Comparison of ENCODE assay signal across 19 cellular contexts in the genomic region with DNA sequence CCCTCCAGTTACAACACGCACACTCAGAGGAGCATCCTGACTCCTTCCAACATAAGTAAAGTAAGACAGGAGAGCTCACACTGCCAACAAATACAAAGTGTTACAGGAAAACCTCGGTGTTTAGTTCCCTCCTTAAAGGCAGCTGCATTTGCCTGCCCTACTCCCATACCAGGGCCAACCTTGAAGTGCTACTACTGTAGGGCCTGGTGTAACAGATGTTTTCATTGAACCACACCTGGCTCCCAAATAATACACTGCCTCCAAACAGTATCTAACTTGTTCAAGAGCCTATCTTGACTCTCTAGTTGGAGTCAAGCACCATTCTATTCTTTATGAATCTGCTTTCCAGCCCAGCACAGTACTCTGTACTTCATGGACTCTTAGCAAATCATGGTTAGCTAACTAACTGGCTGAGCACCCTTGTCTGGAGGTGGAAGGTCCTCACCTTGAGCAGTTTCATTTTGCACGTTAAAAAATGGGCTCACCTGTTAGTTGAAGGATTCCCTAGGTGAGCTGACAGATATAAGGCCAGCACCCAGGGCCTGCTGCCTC. TPM values are rescaled to one million over a fixed set of nuclear protein-coding genes. Genes with fewer than 3 reads are reported as not detected.
A peak's percentile ranks its signal among the peaks of the same experiment; 100 is the strongest.
DNase-seq lines count a peak whose midpoint lies in the region; ATAC-seq and TF ChIP-seq lines count a peak whose summit lies in the region.
"Had no signal": no experiment of that assay in that cellular context is flagged by ENCODE, and none has a peak within 500 bp of the region (broad histone marks: within the 10 kb centered on the region; RNA-seq: fewer than 3 reads in every experiment).

No MANE protein-coding gene starts in this region.

- DNase-seq in NCI-H2107 treated with DMSO at 0.1 percent for 48 hours (lab: John Stamatoyannopoulos, UW; ENCODE audit: unreplicated experiment) (peak; percentile 55), NCI-H2107 (lab: John Stamatoyannopoulos, UW) (no peak), NCI-H345 treated with DMSO at 0.1 percent for 48 hours (lab: John Stamatoyannopoulos, UW; ENCODE audit: unreplicated experiment) (peak; percentile 29), progenitor cell of endocrine pancreas (ENCODE audit: low spot score, unreplicated experiment) (no peak), WERI-Rb-1 (no peak)
- no peak for DNase-seq in central memory CD8-positive, alpha-beta T cell (ENCODE audit: low spot score in 2 of 2)
- no peak for DNase-seq in activated CD4-positive, alpha-beta T cell treated with anti-CD3 and anti-CD28 coated beads, Interleukin-2, amount 10 ng/mL, durations not matched to agents 24 days and 14 days
- DNase-seq: Calu3; CD4-positive, CD25-positive, alpha-beta regulatory T cell; DMS53; H9; NCI-H2029; NCI-H226; NCI-H748 treated with DMSO at 0.1 percent for 48 hours; Right ventricle myocardium superior; SK-N-SH had no signal

- no peaks in the 10 kb centered on the region for H3K9me3 ChIP-seq in WERI-Rb-1 (ENCODE audit: severe bottlenecking)
- H3K9me3 ChIP-seq: SK-N-SH had no signal

- H3K27me3 ChIP-seq in WERI-Rb-1 (ENCODE audit: insufficient read depth, low read depth, severe bottlenecking): no peaks in the 10 kb centered on the region

- peak overlapping the region; percentile 22 for H3K27ac Mint-ChIP-seq in central memory CD8-positive, alpha-beta T cell (ENCODE audit: low read depth)
- H3K27ac Mint-ChIP-seq in progenitor cell of endocrine pancreas: peak overlapping the region; percentile 51
- H3K27ac Mint-ChIP-seq in activated CD4-positive, alpha-beta T cell treated with anti-CD3 and anti-CD28 coated beads, Interleukin-2, amount 10 ng/mL, durations not matched to agents 24 days and 14 days: no peak overlapping the region
- H3K27ac Mint-ChIP-seq: B cell had no signal

- H3K9me3 Mint-ChIP-seq in central memory CD8-positive, alpha-beta T cell: no peaks in the 10 kb centered on the region
- H3K9me3 Mint-ChIP-seq in progenitor cell of endocrine pancreas (ENCODE audit: low read depth): no peaks in the 10 kb centered on the region
- no peaks in the 10 kb centered on the region for H3K9me3 Mint-ChIP-seq in activated CD4-positive, alpha-beta T cell treated with anti-CD3 and anti-CD28 coated beads, Interleukin-2, amount 10 ng/mL, durations not matched to agents 24 days and 14 days
- H3K9me3 Mint-ChIP-seq: CD4-positive, CD25-positive, alpha-beta regulatory T cell had no signal

- no peak overlapping the region for H3K4me3 Mint-ChIP-seq in central memory CD8-positive, alpha-beta T cell
- H3K4me3 Mint-ChIP-seq in progenitor cell of endocrine pancreas (ENCODE audit: low read depth): no peak overlapping the region
- H3K4me3 Mint-ChIP-seq in activated CD4-positive, alpha-beta T cell treated with anti-CD3 and anti-CD28 coated beads, Interleukin-2, amount 10 ng/mL, durations not matched to agents 24 days and 14 days: no peak overlapping the region
- H3K4me3 Mint-ChIP-seq: B cell; CD4-positive, CD25-positive, alpha-beta regulatory T cell; H9 had no signal

- no peaks in the 10 kb centered on the region for H3K27me3 Mint-ChIP-seq in central memory CD8-positive, alpha-beta T cell
- H3K27me3 Mint-ChIP-seq in progenitor cell of endocrine pancreas: no peaks in the 10 kb centered on the region
- H3K27me3 Mint-ChIP-seq in activated CD4-positive, alpha-beta T cell treated with anti-CD3 and anti-CD28 coated beads, Interleukin-2, amount 10 ng/mL, durations not matched to agents 24 days and 14 days: no peaks in the 10 kb centered on the region
- H3K27me3 Mint-ChIP-seq: B cell; CD4-positive, CD25-positive, alpha-beta regulatory T cell had no signal

- no peak for ATAC-seq in central memory CD8-positive, alpha-beta T cell (replicated peaks; ENCODE audit: extremely low read depth, poor library complexity, severe bottlenecking)
- no peak for ATAC-seq in HG03045 (IDR thresholded peaks at IDR 0.05; ENCODE audit: unreplicated experiment)

- H3K36me3 Mint-ChIP-seq in central memory CD8-positive, alpha-beta T cell (ENCODE audit: insufficient read depth): no peaks in the 10 kb centered on the region
- peaks cover 3% of the 10 kb centered on the region for H3K36me3 Mint-ChIP-seq in progenitor cell of endocrine pancreas (ENCODE audit: insufficient read depth)
- peaks cover 24% of the 10 kb centered on the region for H3K36me3 Mint-ChIP-seq in activated CD4-positive, alpha-beta T cell treated with anti-CD3 and anti-CD28 coated beads, Interleukin-2, amount 10 ng/mL, durations not matched to agents 24 days and 14 days (ENCODE audit: low read depth)

- TF ChIP-seq CTCF in progenitor cell of endocrine pancreas (IDR thresholded peaks at IDR 0.05; ENCODE audit: unreplicated experiment) (no peak), WERI-Rb-1 (IDR thresholded peaks at IDR 0.05; ENCODE audit: low read depth, low read length) (no peak)

- no peak overlapping the region for H3K27ac ChIP-seq in WERI-Rb-1
- H3K27ac ChIP-seq: 22Rv1 had no signal

- no peak overlapping the region for H3K4me3 ChIP-seq in WERI-Rb-1 (ENCODE audit: low read depth, low read length)

- intact Hi-C loops in activated CD4-positive, alpha-beta T cell treated with anti-CD3 and anti-CD28 coated beads, Interleukin-2, amount 10 ng/mL, durations not matched to agents 24 days and 14 days (cut with micrococcal nuclease): no loop called here

- H3K4me1 Mint-ChIP-seq in central memory CD8-positive, alpha-beta T cell: peaks cover 40% of the 10 kb centered on the region
- peaks cover 5% of the 10 kb centered on the region for H3K4me1 Mint-ChIP-seq in progenitor cell of endocrine pancreas (ENCODE audit: low read depth)
- peaks cover 23% of the 10 kb centered on the region for H3K4me1 Mint-ChIP-seq in activated CD4-positive, alpha-beta T cell treated with anti-CD3 and anti-CD28 coated beads, Interleukin-2, amount 10 ng/mL, durations not matched to agents 24 days and 14 days

- H3K36me3 ChIP-seq in WERI-Rb-1: no peaks in the 10 kb centered on the region

RNA-seq across cellular contexts. Expression of a gene that starts 34.6 kb away (rescaled TPM):
- 6.6 and 7.8 TPM in 2 replicates for total RNA-seq in progenitor cell of endocrine pancreas
- 20.3 and 22.2 TPM in 2 replicates for total RNA-seq in activated CD4-positive, alpha-beta T cell treated with anti-CD3 and anti-CD28 coated beads, Interleukin-2, amount 10 ng/mL, durations not matched to agents 24 days and 14 days

Comparison
In these comparisons a context has a peak if more than half of its experiments do, and no peak if none do; other contexts are left out.
1. DNase-seq: peak in NCI-H2107 treated with DMSO at 0.1 percent for 48 hours (single experiment) and NCI-H345 treated with DMSO at 0.1 percent for 48 hours (single experiment); none in NCI-H2107 (single experiment), central memory CD8-positive, alpha-beta T cell (0 of 2), progenitor cell of endocrine pancreas (single experiment), WERI-Rb-1 (single experiment) and activated CD4-positive, alpha-beta T cell treated with anti-CD3 and anti-CD28 coated beads, Interleukin-2, amount 10 ng/mL, durations not matched to agents 24 days and 14 days (single experiment).